8 cellular contexts compared by ENCODE assay signal in genomic region chr2:178414266-178415247, GRCh38. TPM values are rescaled to one million over a fixed set of nuclear protein-coding genes. Genes with fewer than 3 reads are reported as not detected.
DNase-seq lines count a peak whose midpoint lies in the region; TF ChIP-seq lines count a peak whose summit lies in the region.

No MANE protein-coding gene starts in this region.

- no peaks in the 10 kb centered on the region for H3K27me3 ChIP-seq in H7 (ENCODE audit: control insufficient read depth, insufficient read depth, low read length)
- no peaks in the 10 kb centered on the region for H3K27me3 ChIP-seq in Loucy (ENCODE audit: insufficient read depth, low read length, poor library complexity, severe bottlenecking)
- H3K27me3 ChIP-seq in suprapubic skin, result no peaks in the 10 kb centered on the region

- intact Hi-C loops in activated naive CD4-positive, alpha-beta T cell treated with anti-CD3 and anti-CD28 coated beads for 36 hours (cut with micrococcal nuclease), result loop anchor here (1.0 to 5.0 kb wide), 8 partner anchors 17 to 618 kb away; partner anchors contain the start of genes FKBP7, PJVK, PRKRA and RBM45

- H3K9ac ChIP-seq in Loucy (ENCODE audit: low read depth, low read length, poor library complexity, severe bottlenecking), result peak overlapping the region; percentile 93

- H4K20me1 ChIP-seq in Loucy (ENCODE audit: insufficient read depth, low read length, poor library complexity, severe bottlenecking), result peaks cover 5% of the 10 kb centered on the region

- H3K36me3 ChIP-seq in H7 (replicated peaks; ENCODE audit: control insufficient read depth, insufficient read depth, low read length), result no peaks in the 10 kb centered on the region
- H3K36me3 ChIP-seq in Loucy (ENCODE audit: insufficient read depth, low read length), result no peaks in the 10 kb centered on the region
- no peaks in the 10 kb centered on the region for H3K36me3 ChIP-seq in suprapubic skin

- 9% methylated on average over 21 of the region's 21 CpGs for WGBS in suprapubic skin

- H3K36me3 Mint-ChIP-seq in activated naive CD4-positive, alpha-beta T cell treated with anti-CD3 and anti-CD28 coated beads for 36 hours (ENCODE audit: low read depth), result no peaks in the 10 kb centered on the region

- peak; percentile 89 for TF ChIP-seq CTCF in Loucy (conservative IDR thresholded peaks at IDR 0.05; ENCODE audit: low read length)
- TF ChIP-seq CTCF in suprapubic skin (IDR thresholded peaks at IDR 0.05), result peak; percentile 46 to 88

- peaks cover 12% of the 10 kb centered on the region for H3K4me1 Mint-ChIP-seq in activated naive CD4-positive, alpha-beta T cell treated with anti-CD3 and anti-CD28 coated beads for 36 hours (ENCODE audit: low read depth)

- peak overlapping the region; percentile 79 for H3K4me3 Mint-ChIP-seq in activated naive CD4-positive, alpha-beta T cell treated with anti-CD3 and anti-CD28 coated beads for 36 hours

- H3K27ac ChIP-seq in suprapubic skin, result peak overlapping the region; percentile 94

- H3K4me2 ChIP-seq in Loucy (ENCODE audit: low read depth, low read length, poor library complexity, severe bottlenecking), result peak overlapping the region; percentile 83

- no peaks in the 10 kb centered on the region for H3K9me3 Mint-ChIP-seq in activated naive CD4-positive, alpha-beta T cell treated with anti-CD3 and anti-CD28 coated beads for 36 hours

- H3K4me1 ChIP-seq in Loucy (ENCODE audit: insufficient read depth, low read length, poor library complexity, severe bottlenecking) (peaks cover 35% of the 10 kb centered on the region), suprapubic skin (peaks cover 21% of the 10 kb centered on the region)

- no peak for TF ChIP-seq EP300 in suprapubic skin (IDR thresholded peaks at IDR 0.05)

- no peaks in the 10 kb centered on the region for H3K9me2 ChIP-seq in Loucy (replicated peaks; ENCODE audit: low read depth, low read length)

- peak overlapping the region; percentile 59 for H3K4me3 ChIP-seq in H7 (ENCODE audit: insufficient read depth, low read depth, low read length)
- peak overlapping the region; percentile 86 for H3K4me3 ChIP-seq in Loucy (ENCODE audit: low read length, poor library complexity, severe bottlenecking)
- peak overlapping the region; percentile 80 for H3K4me3 ChIP-seq in suprapubic skin

- CTCF ChIA-PET in activated naive CD4-positive, alpha-beta T cell treated with anti-CD3 and anti-CD28 coated beads for 36 hours (lab: Charles Lee), result interaction anchor here (0.6 to 5.8 kb wide), 21 partner anchors 9 to 303 kb away, joined by 3 to 59 read pairs (median 4); partner anchors contain the start of genes PJVK, PRKRA and RBM45

- peak; percentile 95 for DNase-seq in GF-D8 (lab: John Stamatoyannopoulos, UW)
- peak; percentile 72 for DNase-seq in H7
- peak; percentile 96 for DNase-seq in SIG-M5 (lab: John Stamatoyannopoulos, UW)
- peak; percentile 93 for DNase-seq in activated naive CD4-positive, alpha-beta T cell treated with anti-CD3 and anti-CD28 coated beads for 36 hours
- peak; percentile 81 for DNase-seq in germinal center (ENCODE audit: low spot score)
- DNase-seq in non-pigmented ciliary epithelial cell (ENCODE audit: low read depth), result peak; percentile 85
- DNase-seq in suprapubic skin (ENCODE audit: low spot score in 2 of 2), result peak; percentile 91 to 94

- no peak for TF ChIP-seq POLR2A in suprapubic skin (IDR thresholded peaks at IDR 0.05)

- H3K79me2 ChIP-seq in Loucy (ENCODE audit: insufficient read depth, low read length), result peaks cover 41% of the 10 kb centered on the region

- no peaks in the 10 kb centered on the region for H3K27me3 Mint-ChIP-seq in activated naive CD4-positive, alpha-beta T cell treated with anti-CD3 and anti-CD28 coated beads for 36 hours (ENCODE audit: low read depth)

- H3K9me3 ChIP-seq in Loucy (ENCODE audit: insufficient read depth, low read depth, low read length) (no peaks in the 10 kb centered on the region), suprapubic skin (no peaks in the 10 kb centered on the region)

- H3F3A ChIP-seq in Loucy (ENCODE audit: low read depth), result no peaks in the 10 kb centered on the region

- peak overlapping the region; percentile 90 for H3K27ac Mint-ChIP-seq in activated naive CD4-positive, alpha-beta T cell treated with anti-CD3 and anti-CD28 coated beads for 36 hours

- H2AFZ ChIP-seq in Loucy (ENCODE audit: low read length), result peak overlapping the region; percentile 84

RNA-seq across cellular contexts. Expression of gene PRKRA, which starts 36.4 kb away (rescaled TPM):
- total RNA-seq in H7 (2014; rRNA removed; shearing (Covaris generic)), result 67.2 and 81.3 TPM in 2 replicates
- 10 to 100 TPM; 78.2 to 82.9 TPM for total RNA-seq in activated naive CD4-positive, alpha-beta T cell treated with anti-CD3 and anti-CD28 coated beads for 36 hours
- 10 to 100 TPM; 48.7 to 83.2 (median 56.8) TPM for total RNA-seq in suprapubic skin

RNA-seq across cellular contexts. Expression of gene PJVK, which starts 36.6 kb away (rescaled TPM):
- total RNA-seq in H7 (2014; rRNA removed; shearing (Covaris generic)), result 0.63 and 1.2 TPM in 2 replicates
- 1 to 10 TPM; 2.0 to 2.4 TPM for total RNA-seq in activated naive CD4-positive, alpha-beta T cell treated with anti-CD3 and anti-CD28 coated beads for 36 hours
- 1 to 10 TPM; 1.7 to 6.6 (median 2.7) TPM for total RNA-seq in suprapubic skin

Comparison
In these comparisons a context has a peak if more than half of its experiments do, and no peak if none do; other contexts are left out.
1. Peak in every context shown above with its lines: DNase-seq, H3K4me3 ChIP-seq and H3K27ac ChIP-seq.